ENCODE assay signal across 8 cellular contexts in genomic region chr15:76235186-76235826, GRCh38.
A peak's percentile ranks its signal among the peaks of the same experiment; 100 is the strongest.
DNase-seq lines count a peak whose midpoint lies in the region; ATAC-seq and TF ChIP-seq lines count a peak whose summit lies in the region.

No MANE protein-coding gene starts in this region.

- H3K36me3 ChIP-seq in A673 (ENCODE audit: insufficient read depth, low read length, poor library complexity, severe bottlenecking), result no peaks in the 10 kb centered on the region
- H3K36me3 ChIP-seq in GM06990 (ENCODE audit: control insufficient read depth, insufficient read depth, low read length), result no peaks in the 10 kb centered on the region; the same call in 1 of the 2 replicates
- peaks cover 0 to 10% of the 10 kb centered on the region in 2 donors for H3K36me3 ChIP-seq in left lung

- in situ Hi-C loops in astrocyte of the spinal cord (cut with HindIII; ENCODE audit: low sequenced_read_pairs), result no loop called here

- peaks cover 12% of the 10 kb centered on the region for H3K4me1 ChIP-seq in A673 (ENCODE audit: insufficient read depth, low read length, poor library complexity, severe bottlenecking)
- no peaks in the 10 kb centered on the region for H3K4me1 ChIP-seq in left lung

- H3K9me3 ChIP-seq in A673 (ENCODE audit: low read depth, low read length, poor library complexity, severe bottlenecking) (no peaks in the 10 kb centered on the region), left lung (no peaks in the 10 kb centered on the region)

- POLR2A ChIA-PET in A673 (lab: Charles Lee; ENCODE audit: low non-redundant PET), result no interaction called here

- CTCF ChIA-PET in A673 (lab: Charles Lee), result interaction anchor here (1.8 kb wide), 1 partner anchor 95 kb away, joined by 8 read pairs; no protein-coding TSS in a partner anchor

- intact Hi-C loops in A673 (cut with micrococcal nuclease; ENCODE audit: unreplicated experiment) (loop anchor here (5.0 kb wide), 3 partner anchors 52 to 632 kb away; no protein-coding TSS in a partner anchor), left lung (cut with DNase I) (no loop called here)

- DNase-seq in A673 (ENCODE audit: low spot score), result peak; percentile 78
- DNase-seq in GM06990 (ENCODE audit: extremely low read depth, insufficient read length), result no peak
- peak; percentile 50 for DNase-seq in NCI-H2227 (lab: John Stamatoyannopoulos, UW; ENCODE audit: unreplicated experiment)
- DNase-seq in astrocyte of the spinal cord (ENCODE audit: low read depth, low spot score), result peak; percentile 57
- no peak for DNase-seq in left lung
- no peak for DNase-seq in ureter (ENCODE audit: low spot score)
- no peak for DNase-seq in ecto neural progenitor cell (ENCODE audit: low spot score)
- no peak for DNase-seq in activated CD4-positive, alpha-beta T cell treated with anti-CD3 and anti-CD28 coated beads for 1 hour

- H3K27me3 ChIP-seq in A673 (replicated peaks; ENCODE audit: insufficient read depth, low read depth, low read length, poor library complexity) (no peaks in the 10 kb centered on the region), GM06990 (replicated peaks; ENCODE audit: control insufficient read depth, insufficient read depth, low read length) (no peaks in the 10 kb centered on the region), left lung (no peaks in the 10 kb centered on the region)

- no TSS peak for BruUV-seq in A673 (replicated peaks; lab: Mats Ljungman, UMichigan)

- H3K4me3 ChIP-seq in A673 (ENCODE audit: low read depth, low read length, poor library complexity, severe bottlenecking) (no peak overlapping the region), GM06990 (replicated peaks; ENCODE audit: low read depth, low read length) (no peak overlapping the region), astrocyte of the spinal cord (ENCODE audit: low read depth, low read length) (no peak overlapping the region), left lung (no peak overlapping the region)

- H3K27ac ChIP-seq in A673 (ENCODE audit: low read depth, low read length, poor library complexity, severe bottlenecking), result no peak overlapping the region
- H3K27ac ChIP-seq in left lung, result no peak overlapping the region

- peak; percentile 62 for TF ChIP-seq CTCF in A673 (conservative IDR thresholded peaks at IDR 0.05; ENCODE audit: low read depth, low read length)
- TF ChIP-seq CTCF in GM06990 (IDR thresholded peaks at IDR 0.05; ENCODE audit: insufficient read depth, low read length, poor library complexity, severe bottlenecking), result peak; percentile 36
- TF ChIP-seq CTCF in astrocyte of the spinal cord (IDR thresholded peaks at IDR 0.05; ENCODE audit: low read depth, low read length), result peak; percentile 39
- peak; percentile 31 to 49 for TF ChIP-seq CTCF in left lung (IDR thresholded peaks at IDR 0.05)

- ATAC-seq in left lung, result peak; percentile 79

Comparison
In these comparisons a context has a peak if more than half of its experiments do, and no peak if none do; other contexts are left out.
1. DNase-seq: peak in A673 (single experiment), NCI-H2227 (single experiment) and astrocyte of the spinal cord (single experiment); none in GM06990 (single experiment), left lung (0 of 2), ureter (single experiment), ecto neural progenitor cell (single experiment) and activated CD4-positive, alpha-beta T cell treated with anti-CD3 and anti-CD28 coated beads for 1 hour (single experiment).
2. Peak in every context shown above with its lines, with median percentiles within 50 percentile points of each other: CTCF ChIP-seq.